In genomic region chr12:123365141-123365917, GRCh38 we compare ENCODE assay signal across 1 cellular context.
A peak's percentile ranks its signal among the peaks of the same experiment; 100 is the strongest.
TF ChIP-seq lines count a peak whose summit lies in the region.

No MANE protein-coding gene starts in this region.

TF ChIP-seq in HepG2, 621 proteins besides CTCF, POLR2A, EP300 and RAD21 (continued from another document and continues in another):
- TF ChIP-seq USF2 (IDR thresholded peaks at IDR 0.05; ENCODE audit: low read depth, low read length): peak; percentile 96
- TF ChIP-seq USF2 (CRISPR knock-in tag; IDR thresholded peaks at IDR 0.05; ENCODE audit: borderline replicate concordance): peak; percentile 82; the same call in 1 of the 2 replicates
- no peak for TF ChIP-seq CENPBD1 (CRISPR knock-in tag; IDR thresholded peaks at IDR 0.05; ENCODE audit: borderline replicate concordance, low read depth)
- peak; percentile 42; the same call in 1 of the 2 replicates for TF ChIP-seq ZFP82 (CRISPR knock-in tag; IDR thresholded peaks at IDR 0.05; ENCODE audit: borderline replicate concordance)
- 0 out of 2 replicates have a peak, but pooled peaks have one; percentile 66 for TF ChIP-seq ZMYM4 (CRISPR knock-in tag; IDR thresholded peaks at IDR 0.05)
- TF ChIP-seq ISX (CRISPR knock-in tag; conservative IDR thresholded peaks at IDR 0.05): 0 out of 2 replicates have a peak, but pooled peaks have one; percentile 77
- no peak for TF ChIP-seq RFX5 (IDR thresholded peaks at IDR 0.05; ENCODE audit: low read depth, low read length)
- no peak for TF ChIP-seq ADNP (CRISPR knock-in tag; IDR thresholded peaks at IDR 0.05)
- TF ChIP-seq SALL2 (CRISPR knock-in tag; IDR thresholded peaks at IDR 0.05): peak; percentile 78; the same call in 1 of the 2 replicates
- TF ChIP-seq FOXP4 (CRISPR knock-in tag; IDR thresholded peaks at IDR 0.05): no peak
- no peak for TF ChIP-seq SRSF4 (IDR thresholded peaks at IDR 0.05; ENCODE audit: low read depth, low read length, poor library complexity, severe bottlenecking)
- 0 out of 4 replicates have a peak, but pooled peaks of 1 of the 2 experiments have one; percentile 16 for TF ChIP-seq NR2F1 (CRISPR knock-in tag; IDR thresholded peaks at IDR 0.05)
- TF ChIP-seq THAP8 (CRISPR knock-in tag; IDR thresholded peaks at IDR 0.05; ENCODE audit: borderline replicate concordance): no peak
- TF ChIP-seq ZNF292 (CRISPR knock-in tag; IDR thresholded peaks at IDR 0.05; ENCODE audit: borderline replicate concordance, low read depth): no peak
- TF ChIP-seq ZNF556 (CRISPR knock-in tag; IDR thresholded peaks at IDR 0.05; ENCODE audit: borderline replicate concordance): no peak
- no peak; the same call in 1 of the 2 replicates for TF ChIP-seq ZNF12 (CRISPR knock-in tag; IDR thresholded peaks at IDR 0.05)
- TF ChIP-seq MTF1 (CRISPR knock-in tag; IDR thresholded peaks at IDR 0.05): 0 out of 2 replicates have a peak, but pooled peaks have one; percentile 60
- no peak for TF ChIP-seq HIVEP1 (CRISPR knock-in tag; IDR thresholded peaks at IDR 0.05)
- TF ChIP-seq FOXM1 (CRISPR knock-in tag; IDR thresholded peaks at IDR 0.05): no peak
- 0 out of 2 replicates have a peak, but pooled peaks have one; percentile 38 for TF ChIP-seq ZNF563 (CRISPR knock-in tag; IDR thresholded peaks at IDR 0.05)
- no peak for TF ChIP-seq SAFB2 (CRISPR knock-in tag; IDR thresholded peaks at IDR 0.05; ENCODE audit: borderline replicate concordance, low read depth)
- no peak for TF ChIP-seq IKZF1 (IDR thresholded peaks at IDR 0.05)
- no peak for TF ChIP-seq BRF2 (CRISPR knock-in tag; IDR thresholded peaks at IDR 0.05)
- peak; percentile 21; the same call in 1 of the 2 replicates for TF ChIP-seq RFX3 (CRISPR knock-in tag; IDR thresholded peaks at IDR 0.05)
- TF ChIP-seq NCOA1 (CRISPR knock-in tag; IDR thresholded peaks at IDR 0.05): no peak
- TF ChIP-seq KDM4B (CRISPR knock-in tag; IDR thresholded peaks at IDR 0.05): no peak
- TF ChIP-seq ZNF251 (CRISPR knock-in tag; IDR thresholded peaks at IDR 0.05): no peak
- no peak for TF ChIP-seq MZF1 (CRISPR knock-in tag; IDR thresholded peaks at IDR 0.05; ENCODE audit: borderline replicate concordance)
- no peak for TF ChIP-seq PRPF4 (IDR thresholded peaks at IDR 0.05; ENCODE audit: low read depth, low read length, poor library complexity, severe bottlenecking)
- peak; percentile 31; the same call in 1 of the 2 replicates for TF ChIP-seq ZNF44 (CRISPR knock-in tag; IDR thresholded peaks at IDR 0.05)
- peak; percentile 69; the same call in 1 of the 2 replicates for TF ChIP-seq ZFP91 (CRISPR knock-in tag; IDR thresholded peaks at IDR 0.05; ENCODE audit: borderline replicate concordance)
- TF ChIP-seq ZNF674 (CRISPR knock-in tag; IDR thresholded peaks at IDR 0.05; ENCODE audit: low read depth): no peak
- no peak for TF ChIP-seq ZBTB44 (CRISPR knock-in tag; IDR thresholded peaks at IDR 0.05)
- no peak for TF ChIP-seq ATF2 (CRISPR knock-in tag; IDR thresholded peaks at IDR 0.05)
- TF ChIP-seq CAMTA2 (CRISPR knock-in tag; IDR thresholded peaks at IDR 0.05; ENCODE audit: borderline replicate concordance): 0 out of 2 replicates have a peak, but pooled peaks have one; percentile 70
- no peak for TF ChIP-seq PAF1 (CRISPR knock-in tag; IDR thresholded peaks at IDR 0.05)
- TF ChIP-seq PCBP2 (optimal IDR thresholded peaks at IDR 0.05; ENCODE audit: low read depth, low read length, poor library complexity, severe bottlenecking): no peak
- TF ChIP-seq HMGXB3 (CRISPR knock-in tag; IDR thresholded peaks at IDR 0.05; ENCODE audit: borderline replicate concordance): no peak; the same call in 1 of the 2 replicates
